ENCODE assay signal across 8 cellular contexts in the genomic region with DNA sequence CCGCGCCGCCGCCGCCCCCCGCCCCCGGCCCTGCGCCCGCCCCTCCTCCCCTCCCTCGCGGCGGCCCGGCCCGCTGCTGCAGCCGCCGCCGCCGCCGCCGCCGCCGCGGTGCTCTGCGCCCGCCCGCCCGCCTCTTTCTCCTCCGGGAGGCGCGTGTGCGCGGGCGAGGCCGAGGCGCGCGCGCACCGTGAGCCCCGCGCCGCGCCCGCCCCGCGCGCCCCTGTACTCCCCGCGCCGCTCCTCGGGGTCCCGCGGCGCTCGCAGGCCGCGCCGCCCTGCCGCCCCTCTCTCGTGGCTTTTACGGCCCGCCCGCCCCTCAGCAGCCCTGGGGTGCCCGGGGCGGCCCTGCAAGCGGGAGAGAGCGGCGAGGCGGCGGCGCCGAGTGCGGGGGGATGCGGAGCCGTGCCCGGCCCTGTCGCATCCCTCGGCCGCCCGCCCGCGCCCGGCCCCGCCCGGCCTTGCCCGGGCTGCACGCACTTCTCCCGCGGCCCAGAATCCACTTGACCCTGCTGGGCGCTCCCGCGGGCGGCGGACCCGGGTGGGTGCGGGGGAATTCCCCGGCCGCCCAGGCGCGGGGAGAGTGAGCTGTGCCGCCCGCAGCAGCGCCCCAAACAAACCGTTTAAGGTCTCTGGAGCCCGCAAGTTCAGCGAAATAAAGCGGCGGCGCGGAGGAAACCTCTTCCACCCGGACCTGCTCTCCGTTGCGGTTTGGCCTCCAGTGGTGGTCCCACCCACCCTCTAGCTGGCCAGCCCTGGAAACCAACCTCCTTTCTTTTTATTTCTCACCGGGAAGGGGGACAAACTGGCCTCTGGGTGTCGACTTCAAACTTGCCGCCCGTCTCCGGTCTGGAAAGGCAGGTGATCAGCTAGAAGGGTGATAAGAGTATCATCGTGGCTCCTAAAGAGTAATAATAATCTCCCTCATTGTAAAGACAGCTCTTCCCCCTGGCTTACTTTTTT. TPM values are rescaled to one million over a fixed set of nuclear protein-coding genes. Genes with fewer than 3 reads are reported as not detected.
DNase-seq lines count a peak whose midpoint lies in the region; TF ChIP-seq lines count a peak whose summit lies in the region.

No MANE protein-coding gene starts in this region.

- H3K9me3 Mint-ChIP-seq in activated T-cell treated with anti-CD3 and anti-CD28 coated beads, Interleukin-2, amount 50 U/mL, for 24 hours = no peaks in the 10 kb centered on the region

- H3K36me3 ChIP-seq in BE2C (no peaks in the 10 kb centered on the region), parathyroid adenoma (ENCODE audit: control insufficient read depth, insufficient read depth, low read length) (no peaks in the 10 kb centered on the region)

- H3K27ac Mint-ChIP-seq in activated T-cell treated with anti-CD3 and anti-CD28 coated beads, Interleukin-2, amount 50 U/mL, for 24 hours = peak overlapping the region; percentile 56

- TF ChIP-seq CTCF in BE2C (IDR thresholded peaks at IDR 0.05; ENCODE audit: low read depth, low read length) (no peak), HFF-Myc (IDR thresholded peaks at IDR 0.05; ENCODE audit: low read depth, low read length, missing control alignments) (no peak), parathyroid adenoma (IDR thresholded peaks at IDR 0.05) (no peak)

- no peaks in the 10 kb centered on the region for H3K36me3 Mint-ChIP-seq in activated T-cell treated with anti-CD3 and anti-CD28 coated beads, Interleukin-2, amount 50 U/mL, for 24 hours (ENCODE audit: low read depth)

- H3K4me1 ChIP-seq in BE2C (no peaks in the 10 kb centered on the region; the same call in 1 of the 2 replicates), parathyroid adenoma (no peaks in the 10 kb centered on the region)

- H3K9me3 ChIP-seq in BE2C (no peaks in the 10 kb centered on the region), parathyroid adenoma (ENCODE audit: control insufficient read depth, low read length) (no peaks in the 10 kb centered on the region)

- DNase-seq in BE2C (peak; percentile 22), HFF-Myc (ENCODE audit: extremely low read depth, low read depth) (no peak), glomerular visceral epithelial cell (ENCODE audit: extremely low spot score) (peak; percentile 40), NCI-H2029 (lab: John Stamatoyannopoulos, UW) (no peak), SHP77 treated with DMSO at 0.1 percent for 48 hours (lab: John Stamatoyannopoulos, UW) (no peak), cortex of kidney (lab: John Stamatoyannopoulos, UW) (no peak)
- DNase-seq in activated T-cell treated with anti-CD3 and anti-CD28 coated beads, Interleukin-2, amount 50 U/mL, for 24 hours = peak; percentile 51

- H3K27ac ChIP-seq in parathyroid adenoma = no peak overlapping the region

- peak overlapping the region; percentile 72 for H3K4me2 ChIP-seq in parathyroid adenoma (ENCODE audit: low read length)

- H3K27me3 Mint-ChIP-seq in activated T-cell treated with anti-CD3 and anti-CD28 coated beads, Interleukin-2, amount 50 U/mL, for 24 hours = peaks cover 35% of the 10 kb centered on the region

- H3K79me2 ChIP-seq in parathyroid adenoma = no peaks in the 10 kb centered on the region

- H3K9ac ChIP-seq in parathyroid adenoma = peak overlapping the region; percentile 11

- peak overlapping the region; percentile 96 for H2AFZ ChIP-seq in parathyroid adenoma

- no peaks in the 10 kb centered on the region for H3K27me3 ChIP-seq in BE2C
- no peaks in the 10 kb centered on the region for H3K27me3 ChIP-seq in parathyroid adenoma (ENCODE audit: control insufficient read depth, insufficient read depth, low read length)

- peak overlapping the region; percentile 76 for H3K4me3 Mint-ChIP-seq in activated T-cell treated with anti-CD3 and anti-CD28 coated beads, Interleukin-2, amount 50 U/mL, for 24 hours

- H3K4me3 ChIP-seq in BE2C (ENCODE audit: low read depth, low read length) (no peak overlapping the region), HFF-Myc (replicated peaks; ENCODE audit: low read depth, low read length) (peak overlapping the region; percentile 54), parathyroid adenoma (ENCODE audit: low read depth, low read length) (peak overlapping the region; percentile 31)

- H3K4me1 Mint-ChIP-seq in activated T-cell treated with anti-CD3 and anti-CD28 coated beads, Interleukin-2, amount 50 U/mL, for 24 hours (ENCODE audit: low read depth) = peaks cover 9% of the 10 kb centered on the region

RNA-seq across cellular contexts. Expression of gene AFF3, which starts 37.4 kb away (rescaled TPM):
- polyA plus RNA-seq in BE2C (2012; ENCODE audit: insufficient read depth, insufficient read length, low read depth) = 0.99 TPM

Comparison
In these comparisons a context has a peak if more than half of its experiments do, and no peak if none do; other contexts are left out.
1. DNase-seq: peak in BE2C (single experiment), activated T-cell treated with anti-CD3 and anti-CD28 coated beads, Interleukin-2, amount 50 U/mL, for 24 hours (single experiment) and glomerular visceral epithelial cell (single experiment); none in HFF-Myc (single experiment), NCI-H2029 (single experiment), SHP77 treated with DMSO at 0.1 percent for 48 hours (single experiment) and cortex of kidney (single experiment).